In the genomic region with DNA sequence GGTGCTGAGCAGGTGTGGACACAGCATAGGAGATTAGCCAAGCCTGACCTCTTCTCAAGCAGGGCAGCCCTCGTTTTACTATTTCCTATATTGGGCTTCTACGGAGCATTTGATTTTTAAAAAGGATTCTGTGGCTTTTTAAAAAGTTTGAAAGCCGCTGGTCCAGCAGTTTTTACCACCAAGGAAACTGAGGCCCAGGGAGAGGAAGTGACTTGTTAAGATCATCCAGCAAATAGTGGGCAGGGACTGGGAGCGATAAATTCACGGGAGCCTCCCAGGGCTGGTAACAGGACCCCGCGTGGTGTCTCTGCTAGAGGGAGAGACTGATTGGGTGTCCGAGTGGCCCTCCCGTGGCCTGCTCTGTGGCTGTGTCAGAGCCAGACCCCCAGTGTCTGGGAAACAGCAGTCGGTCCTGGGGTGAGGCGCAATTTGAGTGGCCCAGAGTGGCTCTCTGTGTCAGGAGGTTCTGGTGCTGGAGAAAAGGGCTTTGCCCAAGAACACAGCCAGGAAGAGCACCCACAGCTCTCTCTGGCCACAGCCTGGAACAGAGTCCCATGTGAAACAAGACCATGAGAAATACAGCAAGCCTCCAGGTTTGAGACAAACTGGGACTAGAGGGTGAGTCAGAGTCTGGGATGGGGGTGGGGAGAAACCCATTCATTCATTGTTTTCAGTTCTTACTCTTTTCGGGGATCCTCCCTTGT, we compare ENCODE assay signal across 8 cellular contexts. TPM values are rescaled to one million over a fixed set of nuclear protein-coding genes. Genes with fewer than 3 reads are reported as not detected.
DNase-seq lines count a peak whose midpoint lies in the region; ATAC-seq and TF ChIP-seq lines count a peak whose summit lies in the region.

No MANE protein-coding gene starts in this region.

- no peaks in the 10 kb centered on the region for H4K20me1 ChIP-seq in GM23338 (replicated peaks; ENCODE audit: insufficient read depth)
- H4K20me1 ChIP-seq in SU-DHL-6 (ENCODE audit: low read depth, low read length): no peaks in the 10 kb centered on the region

- H3K4me3 Mint-ChIP-seq in GM23338 (peak overlapping the region; percentile 72), chondrocyte (ENCODE audit: unreplicated experiment) (peak overlapping the region; percentile 77)
- H3K4me3 Mint-ChIP-seq in stimulated activated naive B cell treated with anti-CD40 and anti-IgM and Interleukin-4, amounts not matched to agents 10 μg/mL and 1 μg/mL and 100 μg/mL, for 72 hours: peak overlapping the region; percentile 85 to 86

- H3K27me3 Mint-ChIP-seq in GM23338 (ENCODE audit: insufficient read depth, low read depth, poor library complexity): peaks cover 11% of the 10 kb centered on the region
- no peaks in the 10 kb centered on the region for H3K27me3 Mint-ChIP-seq in chondrocyte (ENCODE audit: low read depth)
- H3K27me3 Mint-ChIP-seq in stimulated activated naive B cell treated with anti-CD40 and anti-IgM and Interleukin-4, amounts not matched to agents 10 μg/mL and 1 μg/mL and 100 μg/mL, for 72 hours: no peaks in the 10 kb centered on the region

- peaks cover 22% of the 10 kb centered on the region for H3F3A ChIP-seq in GM23338 (replicated peaks; ENCODE audit: low read depth)
- no peaks in the 10 kb centered on the region for H3F3A ChIP-seq in SU-DHL-6 (ENCODE audit: insufficient read depth)

- no peaks in the 10 kb centered on the region; the same call in 1 of the 2 replicates for H3K36me3 ChIP-seq in GM23338 (ENCODE audit: insufficient read depth)
- H3K36me3 ChIP-seq in SU-DHL-6 (ENCODE audit: low read length): no peaks in the 10 kb centered on the region
- peaks cover 7 to 17% (median 12%) of the 10 kb centered on the region in 4 donors for H3K36me3 ChIP-seq in right lobe of liver

- WGBS in right lobe of liver (ENCODE audit: insufficient coverage, low coverage, low lambda C conversion rate, missing lambda C conversion rate): 9% methylated on average over 6 of the region's 12 CpGs

- H3K9ac ChIP-seq in SU-DHL-6 (ENCODE audit: low read length): no peak overlapping the region

- H3K9me2 ChIP-seq in GM23338 (ENCODE audit: insufficient read depth): no peaks in the 10 kb centered on the region
- no peaks in the 10 kb centered on the region for H3K9me2 ChIP-seq in SU-DHL-6 (replicated peaks; ENCODE audit: insufficient read depth, low read length)

- H3K79me2 ChIP-seq in GM23338 (replicated peaks; ENCODE audit: insufficient read depth) (peaks cover 22% of the 10 kb centered on the region), SU-DHL-6 (ENCODE audit: insufficient read depth, low read length) (no peaks in the 10 kb centered on the region)

- H3K4me3 ChIP-seq in GM23338 (peak overlapping the region; percentile 76), SU-DHL-6 (ENCODE audit: insufficient read depth, low read length, poor library complexity, severe bottlenecking) (no peak overlapping the region), right lobe of liver (peak overlapping the region; percentile 81 to 85 (median 82))

- H3K27ac Mint-ChIP-seq in GM23338 (no peak overlapping the region), chondrocyte (ENCODE audit: unreplicated experiment) (peak overlapping the region; percentile 96)
- peak overlapping the region; percentile 91 for H3K27ac Mint-ChIP-seq in stimulated activated naive B cell treated with anti-CD40 and anti-IgM and Interleukin-4, amounts not matched to agents 10 μg/mL and 1 μg/mL and 100 μg/mL, for 72 hours

- TF ChIP-seq POLR2A in right lobe of liver (IDR thresholded peaks at IDR 0.05): peak; percentile 38

- H3K4me2 ChIP-seq in GM23338 (peak overlapping the region; percentile 84), SU-DHL-6 (ENCODE audit: low read depth, low read length, poor library complexity, severe bottlenecking) (peak overlapping the region; percentile 55)

- H3K36me3 Mint-ChIP-seq in GM23338 (ENCODE audit: low read depth) (peaks cover 10% of the 10 kb centered on the region), chondrocyte (ENCODE audit: low read depth) (peaks cover 12% of the 10 kb centered on the region)
- H3K36me3 Mint-ChIP-seq in stimulated activated naive B cell treated with anti-CD40 and anti-IgM and Interleukin-4, amounts not matched to agents 10 μg/mL and 1 μg/mL and 100 μg/mL, for 72 hours: peaks cover 11 to 18% of the 10 kb centered on the region in 2 donors

- intact Hi-C loops in right lobe of liver (cut with DNase I): no loop called here

- no peaks in the 10 kb centered on the region for H3K9me3 ChIP-seq in SU-DHL-6 (ENCODE audit: insufficient read depth, low read length)
- no peaks in the 10 kb centered on the region for H3K9me3 ChIP-seq in right lobe of liver

- H3K27ac ChIP-seq in GM23338 (ENCODE audit: low read depth) (0 out of 2 replicates have a peak overlapping the region, but pooled peaks have one; percentile 23), SU-DHL-6 (ENCODE audit: low read depth, low read length) (no peak overlapping the region), right lobe of liver (peak overlapping the region; percentile 93 to 98 (median 97))

- TF ChIP-seq CTCF in GM23338 (conservative IDR thresholded peaks at IDR 0.05; ENCODE audit: low read depth in 2 of 2) (no peak), SU-DHL-6 (IDR thresholded peaks at IDR 0.05; ENCODE audit: insufficient read depth, low read length, poor library complexity, severe bottlenecking) (no peak), chondrocyte (IDR thresholded peaks at IDR 0.05) (no peak), right lobe of liver (IDR thresholded peaks at IDR 0.05) (no peak)

- H3K4me1 Mint-ChIP-seq in GM23338 (peaks cover 59% of the 10 kb centered on the region), chondrocyte (ENCODE audit: low read depth) (peaks cover 56% of the 10 kb centered on the region)
- peaks cover 39 to 73% of the 10 kb centered on the region in 2 donors for H3K4me1 Mint-ChIP-seq in stimulated activated naive B cell treated with anti-CD40 and anti-IgM and Interleukin-4, amounts not matched to agents 10 μg/mL and 1 μg/mL and 100 μg/mL, for 72 hours

- H3K4me1 ChIP-seq in GM23338 (ENCODE audit: insufficient read depth) (peaks cover 55% of the 10 kb centered on the region), right lobe of liver (peaks cover 0 to 48% (median 9%) of the 10 kb centered on the region in 4 donors)

- peak; percentile 83 for DNase-seq in AG08396 (ENCODE audit: low spot score)
- no peak for DNase-seq in GM23338 (ENCODE audit: low spot score)
- DNase-seq in chondrocyte (ENCODE audit: low spot score): peak; percentile 86
- DNase-seq in right lobe of liver: peak in 1 of 3 donors; percentile 53
- no peak for DNase-seq in stimulated activated naive B cell treated with anti-CD40 and anti-IgM and Interleukin-4, amounts not matched to agents 10 μg/mL and 1 μg/mL and 100 μg/mL, for 72 hours
- DNase-seq in activated CD4-positive, CD25-positive, alpha-beta regulatory T cell (lab: John Stamatoyannopoulos, UW): no peak
- no peak for DNase-seq in NCI-H2107 treated with DMSO at 0.1 percent for 48 hours (lab: John Stamatoyannopoulos, UW; ENCODE audit: unreplicated experiment)

- ATAC-seq in GM23338 (no peak), right lobe of liver (peak; percentile 3 to 38 (median 24))
- ATAC-seq in stimulated activated naive B cell treated with anti-CD40 and anti-IgM and Interleukin-4, amounts not matched to agents 10 μg/mL and 1 μg/mL and 100 μg/mL, for 72 hours (replicated peaks): peak; percentile 47 to 52

- H2AFZ ChIP-seq in GM23338 (peak overlapping the region; percentile 83; the same call in 1 of the 2 replicates), SU-DHL-6 (ENCODE audit: low read depth, low read length, severe bottlenecking) (no peak overlapping the region)

- H3K27me3 ChIP-seq in GM23338 (ENCODE audit: insufficient read depth) (no peaks in the 10 kb centered on the region), SU-DHL-6 (ENCODE audit: low read length) (no peaks in the 10 kb centered on the region), right lobe of liver (no peaks in the 10 kb centered on the region)

- H3K9me3 Mint-ChIP-seq in GM23338 (no peaks in the 10 kb centered on the region), chondrocyte (ENCODE audit: low read depth) (no peaks in the 10 kb centered on the region)
- H3K9me3 Mint-ChIP-seq in stimulated activated naive B cell treated with anti-CD40 and anti-IgM and Interleukin-4, amounts not matched to agents 10 μg/mL and 1 μg/mL and 100 μg/mL, for 72 hours: no peaks in the 10 kb centered on the region

RNA-seq across cellular contexts. Expression of a gene that starts 4.2 kb away (rescaled TPM):
- 15.7 and 20.9 TPM in 2 replicates for total RNA-seq in GM23338 (2014; rRNA removed; shearing (Covaris generic))
- 6.3 and 7.4 TPM in 2 replicates for polyA plus RNA-seq in GM23338 (2016; fragmentation: Nextera tagmentation; extraction: Ambion mirVana)
- 66.2 to 118 TPM (median 71.1 TPM) in 3 replicates for total RNA-seq in chondrocyte
- 100 to 1,000 TPM; 122 to 232 (median 189) TPM for total RNA-seq in right lobe of liver

RNA-seq across cellular contexts. Expression of a gene that starts 11.7 kb away (rescaled TPM):
- total RNA-seq in GM23338 (2014; rRNA removed; shearing (Covaris generic)): 14.4 and 18.6 TPM in 2 replicates
- 2.7 and 3.1 TPM in 2 replicates for polyA plus RNA-seq in GM23338 (2016; fragmentation: Nextera tagmentation; extraction: Ambion mirVana)
- total RNA-seq in chondrocyte (2.4 to 2.7 TPM (median 2.4 TPM) in 3 replicates), right lobe of liver (10 to 100 TPM; 11.5 to 36.5 (median 18.5) TPM)

RNA-seq across cellular contexts. Expression of a gene that starts 30.5 kb away (rescaled TPM):
- 3.5 and 17.1 TPM in 2 replicates for total RNA-seq in GM23338 (2014; rRNA removed; shearing (Covaris generic))
- 8.0 and 8.2 TPM in 2 replicates for polyA plus RNA-seq in GM23338 (2016; fragmentation: Nextera tagmentation; extraction: Ambion mirVana)
- 49.4 to 57.0 TPM (median 51.4 TPM) in 3 replicates for total RNA-seq in chondrocyte
- 10 to 100 TPM; 41.4 to 91.6 (median 59.8) TPM for total RNA-seq in right lobe of liver

RNA-seq across cellular contexts. Expression of a gene that starts 59.7 kb away (rescaled TPM):
- 9.1 and 19.0 TPM in 2 replicates for total RNA-seq in GM23338 (2014; rRNA removed; shearing (Covaris generic))
- 16.0 and 17.4 TPM in 2 replicates for polyA plus RNA-seq in GM23338 (2016; fragmentation: Nextera tagmentation; extraction: Ambion mirVana)
- 10.5 to 12.2 TPM (median 10.8 TPM) in 3 replicates for total RNA-seq in chondrocyte
- 10 to 100 TPM in 4 of 6 experiments, 1 to 10 TPM in 2; 8.8 to 17.6 (median 11.5) TPM for total RNA-seq in right lobe of liver

Comparison
In these comparisons a context has a peak if more than half of its experiments do, and no peak if none do; other contexts are left out.
1. DNase-seq: peak in AG08396 (single experiment) and chondrocyte (single experiment); none in GM23338 (single experiment), stimulated activated naive B cell treated with anti-CD40 and anti-IgM and Interleukin-4, amounts not matched to agents 10 μg/mL and 1 μg/mL and 100 μg/mL, for 72 hours (single experiment), activated CD4-positive, CD25-positive, alpha-beta regulatory T cell (0 of 4) and NCI-H2107 treated with DMSO at 0.1 percent for 48 hours (single experiment).
2. Peak in every context shown above with its lines, with median percentiles within 50 percentile points of each other: H3K4me3 Mint-ChIP-seq.